22 cellular contexts compared by ENCODE assay signal in genomic region chr3:153356908-153357307, GRCh38.
"Had no signal": no experiment of that assay in that cellular context is flagged by ENCODE, and none has a peak within 500 bp of the region (broad histone marks: within the 10 kb centered on the region; RNA-seq: fewer than 3 reads in every experiment).

No MANE protein-coding gene starts in this region.

- H3K36me3 ChIP-seq: ovary, right atrium auricular region, stomach, thyroid gland had no signal

- H3K27me3 ChIP-seq: ovary, right atrium auricular region, stomach, thyroid gland had no signal

- H3K36me3 Mint-ChIP-seq: natural killer cell, type B pancreatic cell had no signal

- ATAC-seq: left lobe of liver, mucosa of descending colon, natural killer cell had no signal

- H3K9me3 ChIP-seq: mucosa of descending colon, ovary, right atrium auricular region, thyroid gland had no signal

- H3K27ac ChIP-seq: ovary, right atrium auricular region, stomach had no signal

- H3K4me3 Mint-ChIP-seq: dendritic cell treated with granulocyte-macrophage colony-stimulating factor and Interleukin-4, amounts not matched to agents 40 ng/mL and 50 ng/mL, for 4 days; natural killer cell; neural crest cell; type B pancreatic cell had no signal

- H3K9me3 Mint-ChIP-seq: dendritic cell treated with granulocyte-macrophage colony-stimulating factor and Interleukin-4, amounts not matched to agents 40 ng/mL and 50 ng/mL, for 4 days; natural killer cell; type B pancreatic cell had no signal

- H3K27me3 Mint-ChIP-seq: dendritic cell treated with granulocyte-macrophage colony-stimulating factor and Interleukin-4, amounts not matched to agents 40 ng/mL and 50 ng/mL, for 4 days; type B pancreatic cell had no signal

- H3K4me1 Mint-ChIP-seq: natural killer cell had no signal

- DNase-seq: erythroblast; islet precursor cell; mammary epithelial cell; mucosa of descending colon; natural killer cell; nucleus accumbens; ovary; small intestine; stimulated activated CD4-positive, alpha-beta T cell treated with anti-CD3 and anti-CD28 coated beads, Interleukin-12 subunit alpha, Interleukin-12 subunit beta, amount 100 ng/mL, for 4 hours; stimulated activated naive CD4-positive, alpha-beta T cell; stomach; substantia nigra; thyroid gland had no signal

- H3K4me3 ChIP-seq: mucosa of descending colon, ovary, right atrium auricular region, stomach, thyroid gland had no signal

- H3K4me1 ChIP-seq: right atrium auricular region, stomach had no signal

- H3K27ac Mint-ChIP-seq: dendritic cell treated with granulocyte-macrophage colony-stimulating factor and Interleukin-4, amounts not matched to agents 40 ng/mL and 50 ng/mL, for 4 days; natural killer cell; type B pancreatic cell had no signal

- FAIRE-seq: colon, endothelial cell of umbilical vein, frontal cortex, small intestine, urothelium cell line had no signal
